10 cellular contexts compared by ENCODE assay signal in genomic region chr18:56645415-56646016, GRCh38. TPM values are rescaled to one million over a fixed set of nuclear protein-coding genes. Genes with fewer than 3 reads are reported as not detected.
A peak's percentile ranks its signal among the peaks of the same experiment; 100 is the strongest.
DNase-seq lines count a peak whose midpoint lies in the region; ATAC-seq and TF ChIP-seq lines count a peak whose summit lies in the region.
"Had no signal": no experiment of that assay in that cellular context is flagged by ENCODE, and none has a peak within 500 bp of the region (broad histone marks: within the 10 kb centered on the region; RNA-seq: fewer than 3 reads in every experiment).

No MANE protein-coding gene starts in this region.

- no peak overlapping the region for H3K4me3 ChIP-seq in NB4 (ENCODE audit: low read depth, low read length)
- no peak overlapping the region for H3K4me3 ChIP-seq in psoas muscle

- H3K36me3 Mint-ChIP-seq in effector memory CD8-positive, alpha-beta T cell (ENCODE audit: insufficient read depth): no peaks in the 10 kb centered on the region

- DNase-seq in NCI-H510A treated with DMSO at 0.1 percent for 48 hours (lab: John Stamatoyannopoulos, UW) (peak; percentile 67), NCI-H510A (lab: John Stamatoyannopoulos, UW) (no peak), NB4 (ENCODE audit: low read depth) (peak; percentile 46), psoas muscle (no peak), NCI-H774 (lab: John Stamatoyannopoulos, UW) (no peak), middle frontal gyrus (ENCODE audit: extremely low spot score, low spot score) (no peak)
- DNase-seq in effector memory CD8-positive, alpha-beta T cell: peak in 2 of 3 experiments; percentile 14 to 18
- DNase-seq: activated naive CD8-positive, alpha-beta T cell treated with anti-CD3 and anti-CD28 coated beads, Interleukin-2, amount 10 ng/mL, durations not matched to agents 7 days and 5 days; DMS79 had no signal

- H3K27ac ChIP-seq in psoas muscle: no peak overlapping the region

- H3K4me1 Mint-ChIP-seq in effector memory CD8-positive, alpha-beta T cell (ENCODE audit: low read depth in 2 of 2): peaks cover 1 to 15% of the 10 kb centered on the region in 2 donors

- no peak for ATAC-seq in effector memory CD8-positive, alpha-beta T cell (replicated peaks)
- ATAC-seq in psoas muscle (no peak), esophagus mucosa (no peak)

- TF ChIP-seq POLR2A in NB4 (IDR thresholded peaks at IDR 0.05; ENCODE audit: extremely low read depth, insufficient read length): no peak

- 78 to 80% (median 78%) methylated on average over 5 of the region's 5 CpGs for WGBS in psoas muscle, 3 donors

- H3K27me3 Mint-ChIP-seq in effector memory CD8-positive, alpha-beta T cell: no peaks in the 10 kb centered on the region
- H3K27me3 Mint-ChIP-seq: activated naive CD8-positive, alpha-beta T cell treated with anti-CD3 and anti-CD28 coated beads, Interleukin-2, amount 10 ng/mL, durations not matched to agents 7 days and 5 days had no signal

- H3K27ac Mint-ChIP-seq in effector memory CD8-positive, alpha-beta T cell: peak overlapping the region in 1 of 2 donors; percentile 60
- H3K27ac Mint-ChIP-seq: activated naive CD8-positive, alpha-beta T cell treated with anti-CD3 and anti-CD28 coated beads, Interleukin-2, amount 10 ng/mL, durations not matched to agents 7 days and 5 days had no signal

- intact Hi-C loops in psoas muscle (cut with DNase I): no loop called here

- H3K36me3 ChIP-seq in psoas muscle (ENCODE audit: insufficient read depth in 1 of 2, low read depth in 1 of 2): no peaks in the 10 kb centered on the region

- no peaks in the 10 kb centered on the region for H3K9me3 ChIP-seq in psoas muscle

- H3K4me1 ChIP-seq in psoas muscle: peaks cover 3% of the 10 kb centered on the region

- no peaks in the 10 kb centered on the region for H3K27me3 ChIP-seq in psoas muscle (ENCODE audit: insufficient read depth in 3 of 3, low read length in 2 of 3)

- H3K9me3 Mint-ChIP-seq in effector memory CD8-positive, alpha-beta T cell: no peaks in the 10 kb centered on the region
- H3K9me3 Mint-ChIP-seq: activated naive CD8-positive, alpha-beta T cell treated with anti-CD3 and anti-CD28 coated beads, Interleukin-2, amount 10 ng/mL, durations not matched to agents 7 days and 5 days had no signal

- peak; percentile 20 for TF ChIP-seq CTCF in NB4 (IDR thresholded peaks at IDR 0.05; ENCODE audit: low read depth, low read length)
- peak; percentile 21 for TF ChIP-seq CTCF in psoas muscle (IDR thresholded peaks at IDR 0.05)

- H3K4me3 Mint-ChIP-seq in effector memory CD8-positive, alpha-beta T cell: no peak overlapping the region
- H3K4me3 Mint-ChIP-seq: activated naive CD8-positive, alpha-beta T cell treated with anti-CD3 and anti-CD28 coated beads, Interleukin-2, amount 10 ng/mL, durations not matched to agents 7 days and 5 days had no signal

RNA-seq across cellular contexts. Expression of gene WDR7, which starts 5.6 kb away (rescaled TPM):
- total RNA-seq in psoas muscle: 10 to 100 TPM; 15.5 to 24.4 (median 21.6) TPM
- polyA plus RNA-seq in psoas muscle: 10 to 100 TPM in 1 of 3 donors, 1 to 10 TPM in 2; 2.6 to 14.5 (median 4.7) TPM
- 12.8 TPM for total RNA-seq in esophagus mucosa

RNA-seq across cellular contexts. Expression of gene TXNL1, which starts 7.1 kb away (rescaled TPM):
- total RNA-seq in psoas muscle: 100 to 1,000 TPM; 118 to 172 (median 143) TPM
- 100 to 1,000 TPM; 116 to 186 (median 117) TPM for polyA plus RNA-seq in psoas muscle
- total RNA-seq in esophagus mucosa: 56.9 TPM

Comparison
In these comparisons a context has a peak if more than half of its experiments do, and no peak if none do; other contexts are left out.
1. DNase-seq: peak in NCI-H510A treated with DMSO at 0.1 percent for 48 hours (single experiment), NB4 (single experiment) and effector memory CD8-positive, alpha-beta T cell (2 of 3); none in NCI-H510A (single experiment), psoas muscle (0 of 2), NCI-H774 (single experiment) and middle frontal gyrus (single experiment).